16 cellular contexts compared by ENCODE assay signal in genomic region chrX:29487214-29487613, GRCh38.
A peak's percentile ranks its signal among the peaks of the same experiment; 100 is the strongest.
DNase-seq lines count a peak whose midpoint lies in the region; ATAC-seq and TF ChIP-seq lines count a peak whose summit lies in the region.
"Had no signal": no experiment of that assay in that cellular context is flagged by ENCODE, and none has a peak within 500 bp of the region (broad histone marks: within the 10 kb centered on the region; RNA-seq: fewer than 3 reads in every experiment).

No MANE protein-coding gene starts in this region.

- H4K20me1 ChIP-seq in SK-N-SH (ENCODE audit: insufficient read depth): no peaks in the 10 kb centered on the region

- CTCF ChIA-PET in SK-N-SH (lab: Yijun Ruan, JAX): no interaction called here

- no peaks in the 10 kb centered on the region for H3K9me2 ChIP-seq in SK-N-SH

- H3K9me3 ChIP-seq in SK-N-SH: no peaks in the 10 kb centered on the region

- H2AFZ ChIP-seq in SK-N-SH (ENCODE audit: low read depth): no peak overlapping the region
- H2AFZ ChIP-seq: GM23338 had no signal

- ATAC-seq in SK-N-SH treated with all-trans-retinoic acid at 6 μM for 48 hours: peak; percentile 47
- ATAC-seq: GM23338 had no signal

- no peak overlapping the region for H3K4me2 ChIP-seq in SK-N-SH
- H3K4me2 ChIP-seq: GM23338 had no signal

- H3K4me1 ChIP-seq in SK-N-SH (ENCODE audit: control insufficient read depth in 1 of 2, insufficient read depth in 2 of 2, low read depth in 1 of 2, low read length in 1 of 2): peaks cover 0 to 3% of the 10 kb centered on the region in 2 experiments; a peak in 1 of 4 replicates

- TF ChIP-seq CTCF in SK-N-SH (IDR thresholded peaks at IDR 0.05) (no peak), fibroblast of mammary gland (conservative IDR thresholded peaks at IDR 0.05; ENCODE audit: control insufficient read depth, insufficient read depth, low read depth, low read length) (no peak)

- DNase-seq in SK-N-SH (no peak), amniotic epithelial cell (ENCODE audit: low read depth) (peak; percentile 19), fibroblast of mammary gland (ENCODE audit: low read depth) (peak; percentile 18), AG20443 (ENCODE audit: low spot score) (no peak), iPS-NIHi7 (ENCODE audit: extremely low spot score) (no peak), iPS-NIHi11 (ENCODE audit: low spot score) (no peak)
- no peak for DNase-seq in activated CD4-positive, CD25-positive, alpha-beta regulatory T cell treated with anti-CD3 and anti-CD28 coated beads, Interleukin-2, amount 50 U/mL, for 72 hours
- DNase-seq: CD4-positive, alpha-beta memory T cell; DMS153; DMS79 treated with DMSO at 0.1 percent for 48 hours; EL; H7 had no signal

- POLR2A ChIA-PET in SK-N-SH (lab: Yijun Ruan, JAX): no interaction called here

- no peak for TF ChIP-seq EP300 in SK-N-SH (IDR thresholded peaks at IDR 0.05; ENCODE audit: borderline replicate concordance in 1 of 2, low read depth in 1 of 2, low read length in 1 of 2)

- no peak overlapping the region for H3K9ac ChIP-seq in SK-N-SH

- no peaks in the 10 kb centered on the region for H3F3A ChIP-seq in SK-N-SH (replicated peaks; ENCODE audit: insufficient read depth)

- H3K4me3 ChIP-seq in SK-N-SH (ENCODE audit: low read depth in 2 of 2, low read length in 1 of 2) (no peak overlapping the region), fibroblast of mammary gland (ENCODE audit: control insufficient read depth, low read depth, low read length) (no peak overlapping the region)
- H3K4me3 ChIP-seq: GM23338 had no signal

- no peaks in the 10 kb centered on the region for H3K36me3 ChIP-seq in SK-N-SH (replicated peaks in 1 of 2; ENCODE audit: control insufficient read depth in 1 of 2, insufficient read depth in 2 of 2, low read length in 1 of 2)

- TF ChIP-seq RAD21 in SK-N-SH (IDR thresholded peaks at IDR 0.05; ENCODE audit: low read length): no peak

- no peaks in the 10 kb centered on the region for H3K79me2 ChIP-seq in SK-N-SH (ENCODE audit: insufficient read depth)

- no peak overlapping the region for H3K27ac ChIP-seq in SK-N-SH (ENCODE audit: low read depth in 2 of 2, low read length in 1 of 2)
- H3K27ac ChIP-seq: 22Rv1, C4-2B had no signal

- H3K27me3 ChIP-seq in SK-N-SH (ENCODE audit: insufficient read depth): no peaks in the 10 kb centered on the region

- 34% methylated on average over 2 of the region's 2 CpGs for WGBS in SK-N-SH (ENCODE audit: low lambda C conversion rate)

TF ChIP-seq in SK-N-SH treated with all-trans-retinoic acid at 6 μM for 48 hours, 23 proteins besides CTCF, POLR2A, EP300 and RAD21:
- TF ChIP-seq TCF4 (CRISPR knock-in tag; IDR thresholded peaks at IDR 0.05; ENCODE audit: borderline replicate concordance) (no peak), ZFP3 (CRISPR knock-in tag; IDR thresholded peaks at IDR 0.05) (no peak), SNAI2 (CRISPR knock-in tag; IDR thresholded peaks at IDR 0.05) (no peak), ARNTL (CRISPR knock-in tag; IDR thresholded peaks at IDR 0.05; ENCODE audit: borderline replicate concordance, low read depth) (no peak)

TF ChIP-seq in SK-N-SH, 30 proteins besides CTCF, POLR2A, EP300 and RAD21:
- TF ChIP-seq GATA2 (CRISPR knock-in tag; IDR thresholded peaks at IDR 0.05): no peak
- no peak for TF ChIP-seq TAF1 (IDR thresholded peaks at IDR 0.05; ENCODE audit: borderline replicate concordance, low read depth, low read length)

Comparison
In these comparisons a context has a peak if more than half of its experiments do, and no peak if none do; other contexts are left out.
1. DNase-seq: peak in amniotic epithelial cell (single experiment) and fibroblast of mammary gland (single experiment); none in SK-N-SH (single experiment), AG20443 (single experiment), iPS-NIHi7 (single experiment), activated CD4-positive, CD25-positive, alpha-beta regulatory T cell treated with anti-CD3 and anti-CD28 coated beads, Interleukin-2, amount 50 U/mL, for 72 hours (single experiment) and iPS-NIHi11 (single experiment).